30 cellular contexts compared by ENCODE assay signal in the genomic region with DNA sequence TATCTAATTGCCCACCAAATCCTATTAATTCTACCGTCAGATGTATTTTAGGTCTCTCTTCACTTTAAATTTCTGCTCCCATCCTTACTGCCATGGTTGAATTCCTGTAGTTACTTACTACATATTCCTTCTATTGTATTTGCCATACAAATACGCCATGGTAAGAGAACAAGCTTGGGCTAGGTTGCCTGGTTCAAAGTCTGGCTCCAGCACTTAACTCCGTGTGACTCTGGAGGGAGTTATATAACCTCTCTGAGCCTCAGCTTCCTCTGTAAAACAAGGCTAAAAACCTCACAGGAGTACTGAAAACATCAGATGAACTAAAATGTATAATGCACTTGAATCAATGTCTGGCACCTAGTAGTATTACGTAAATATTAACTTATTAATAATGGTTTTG.
"Had no signal": no experiment of that assay in that cellular context is flagged by ENCODE, and none has a peak within 500 bp of the region (broad histone marks: within the 10 kb centered on the region; RNA-seq: fewer than 3 reads in every experiment).

No MANE protein-coding gene starts in this region.

- H3K4me3 Mint-ChIP-seq: activated B cell treated with CpG ODN at 0.5 μM for 24 hours; activated CD4-positive, alpha-beta memory T cell treated with anti-CD3 and anti-CD28 coated beads, Interleukin-2, amount 10 ng/mL, durations not matched to agents 7 days and 5 days; activated CD4-positive, alpha-beta T cell treated with anti-CD3 and anti-CD28 coated beads, Interleukin-2, amount 10 ng/mL, durations not matched to agents 24 days and 14 days; activated CD8-positive, alpha-beta memory T cell treated with anti-CD3 and anti-CD28 coated beads, Interleukin-2, amount 10 ng/mL, durations not matched to agents 7 days and 5 days; activated CD8-positive, alpha-beta T cell treated with anti-CD3 and anti-CD28 coated beads, Interleukin-2, amount 10 ng/mL, durations not matched to agents 7 days and 5 days; activated naive CD4-positive, alpha-beta T cell treated with anti-CD3 and anti-CD28 coated beads, Interleukin-2, amount 10 ng/mL, durations not matched to agents 7 days and 5 days; activated naive CD4-positive, alpha-beta T cell treated with anti-CD3 and anti-CD28 coated beads, Interleukin-2, amount 50 U/mL, for 24 hours; activated naive CD8-positive, alpha-beta T cell; activated naive CD8-positive, alpha-beta T cell treated with anti-CD3 and anti-CD28 coated beads, Interleukin-2, amount 10 ng/mL, durations not matched to agents 7 days and 5 days; activated T-cell treated with anti-CD3 and anti-CD28 coated beads, Interleukin-2, amount 50 U/mL, for 24 hours; central memory CD8-positive, alpha-beta T cell; T-helper 1 cell treated with Interleukin-12 subunit alpha and Interleukin-12 subunit beta and Interleukin-4 antibody, amounts not matched to agents 30 μg/mL and 1 μg/mL, for 36 hours had no signal

- H3K27ac ChIP-seq: adrenal gland, ascending aorta, cardiac muscle cell, VCaP had no signal

- H3K27me3 ChIP-seq: ascending aorta, cardiac muscle cell had no signal

- H3K36me3 Mint-ChIP-seq: activated naive CD4-positive, alpha-beta T cell treated with anti-CD3 and anti-CD28 coated beads, Interleukin-2, amount 10 ng/mL, durations not matched to agents 7 days and 5 days; activated naive CD4-positive, alpha-beta T cell treated with anti-CD3 and anti-CD28 coated beads, Interleukin-2, amount 50 U/mL, for 24 hours; activated naive CD8-positive, alpha-beta T cell; activated naive CD8-positive, alpha-beta T cell treated with anti-CD3 and anti-CD28 coated beads, Interleukin-2, amount 10 ng/mL, durations not matched to agents 7 days and 5 days; brain had no signal

- H3K27ac Mint-ChIP-seq: activated B cell treated with CpG ODN at 0.5 μM for 24 hours; activated CD4-positive, alpha-beta memory T cell treated with anti-CD3 and anti-CD28 coated beads, Interleukin-2, amount 10 ng/mL, durations not matched to agents 7 days and 5 days; activated CD4-positive, alpha-beta T cell treated with anti-CD3 and anti-CD28 coated beads, Interleukin-2, amount 10 ng/mL, durations not matched to agents 24 days and 14 days; activated CD8-positive, alpha-beta memory T cell treated with anti-CD3 and anti-CD28 coated beads, Interleukin-2, amount 10 ng/mL, durations not matched to agents 7 days and 5 days; activated CD8-positive, alpha-beta T cell treated with anti-CD3 and anti-CD28 coated beads, Interleukin-2, amount 10 ng/mL, durations not matched to agents 7 days and 5 days; activated naive CD4-positive, alpha-beta T cell treated with anti-CD3 and anti-CD28 coated beads, Interleukin-2, amount 10 ng/mL, durations not matched to agents 7 days and 5 days; activated naive CD4-positive, alpha-beta T cell treated with anti-CD3 and anti-CD28 coated beads, Interleukin-2, amount 50 U/mL, for 24 hours; activated naive CD8-positive, alpha-beta T cell; activated naive CD8-positive, alpha-beta T cell treated with anti-CD3 and anti-CD28 coated beads, Interleukin-2, amount 10 ng/mL, durations not matched to agents 7 days and 5 days; activated T-cell treated with anti-CD3 and anti-CD28 coated beads, Interleukin-2, amount 50 U/mL, for 24 hours; activated T-helper 2 cell treated with anti-CD3 and anti-CD28 coated beads, Interferon-gamma antibody, Interleukin-2, Interleukin-4, amounts not matched to agents 10 μg/mL and 5 μg/mL and 100 μg/mL, durations not matched to agents 14 hours and 24 hours and 36 hours; T-helper 1 cell treated with Interleukin-12 subunit alpha and Interleukin-12 subunit beta and Interleukin-4 antibody, amounts not matched to agents 30 μg/mL and 1 μg/mL, for 36 hours; T-helper 2 cell treated with Interferon-gamma antibody and Interleukin-4, amounts not matched to agents 5 μg/mL and 100 μg/mL, for 36 hours had no signal

- H3K9me3 ChIP-seq: adrenal gland, ascending aorta had no signal

- H3K4me3 ChIP-seq: adrenal gland, ascending aorta, cardiac muscle cell had no signal

- H3K9me3 Mint-ChIP-seq: activated B cell treated with CpG ODN at 0.5 μM for 24 hours; activated CD4-positive, alpha-beta memory T cell treated with anti-CD3 and anti-CD28 coated beads, Interleukin-2, amount 10 ng/mL, durations not matched to agents 7 days and 5 days; activated CD4-positive, alpha-beta T cell treated with anti-CD3 and anti-CD28 coated beads, Interleukin-2, amount 10 ng/mL, durations not matched to agents 24 days and 14 days; activated naive CD4-positive, alpha-beta T cell treated with anti-CD3 and anti-CD28 coated beads, Interleukin-2, amount 10 ng/mL, durations not matched to agents 7 days and 5 days; activated naive CD4-positive, alpha-beta T cell treated with anti-CD3 and anti-CD28 coated beads, Interleukin-2, amount 50 U/mL, for 24 hours; activated naive CD8-positive, alpha-beta T cell treated with anti-CD3 and anti-CD28 coated beads, Interleukin-2, amount 10 ng/mL, durations not matched to agents 7 days and 5 days; activated T-cell treated with anti-CD3 and anti-CD28 coated beads, Interleukin-2, amount 50 U/mL, for 24 hours; central memory CD8-positive, alpha-beta T cell had no signal

- DNase-seq: activated B cell treated with CpG ODN at 0.5 μM for 24 hours; activated CD4-positive, alpha-beta memory T cell treated with anti-CD3 and anti-CD28 coated beads, Interleukin-2, amount 10 ng/mL, durations not matched to agents 7 days and 5 days; activated CD4-positive, alpha-beta T cell treated with anti-CD3 and anti-CD28 coated beads for 4 hours; activated CD4-positive, alpha-beta T cell treated with anti-CD3 and anti-CD28 coated beads, Interleukin-2, amount 10 ng/mL, durations not matched to agents 24 days and 14 days; activated CD4-positive, alpha-beta T cell treated with anti-CD3 and anti-CD28 coated beads, Interleukin-2, amount 50 U/mL, for 48 hours; activated CD4-positive, CD25-positive, alpha-beta regulatory T cell treated with anti-CD3 and anti-CD28 coated beads, Interleukin-2, amount 50 U/mL, for 72 hours; activated CD8-positive, alpha-beta memory T cell treated with anti-CD3 and anti-CD28 coated beads for 24 hours; activated CD8-positive, alpha-beta memory T cell treated with anti-CD3 and anti-CD28 coated beads, Interleukin-2, amount 10 ng/mL, durations not matched to agents 7 days and 5 days; activated CD8-positive, alpha-beta memory T cell treated with anti-CD3 and anti-CD28 coated beads, Interleukin-2, amount 50 U/mL, for 48 hours; activated CD8-positive, alpha-beta T cell treated with anti-CD3 and anti-CD28 coated beads, Interleukin-2, amount 10 ng/mL, durations not matched to agents 7 days and 5 days; activated effector memory CD4-positive, alpha-beta T cell treated with Interleukin-2 at 50 U/mL for 16 hours; activated gamma-delta T cell; activated naive CD4-positive, alpha-beta T cell treated with anti-CD3 and anti-CD28 coated beads, Interleukin-2, amount 10 ng/mL, durations not matched to agents 7 days and 5 days; activated naive CD4-positive, alpha-beta T cell treated with Interleukin-2 at 50 U/mL for 16 hours; activated naive CD8-positive, alpha-beta T cell treated with anti-CD3 and anti-CD28 coated beads, Interleukin-2, amount 10 ng/mL, durations not matched to agents 7 days and 5 days; activated T-cell treated with anti-CD3 and anti-CD28 coated beads, Interleukin-2, amount 50 U/mL, for 24 hours; activated T-cell treated with anti-CD3 and anti-CD28 coated beads, Interleukin-2, amount 50 U/mL, for 48 hours; T-helper 9 cell had no signal

- H3K36me3 ChIP-seq: adrenal gland, ascending aorta, cardiac muscle cell had no signal

- FAIRE-seq: bronchial epithelial cell had no signal

- ATAC-seq: activated CD8-positive, alpha-beta T cell treated with anti-CD3 and anti-CD28 coated beads, Interleukin-2, amount 10 ng/mL, durations not matched to agents 7 days and 5 days had no signal
